ENCODE assay signal across 27 cellular contexts in the genomic region with DNA sequence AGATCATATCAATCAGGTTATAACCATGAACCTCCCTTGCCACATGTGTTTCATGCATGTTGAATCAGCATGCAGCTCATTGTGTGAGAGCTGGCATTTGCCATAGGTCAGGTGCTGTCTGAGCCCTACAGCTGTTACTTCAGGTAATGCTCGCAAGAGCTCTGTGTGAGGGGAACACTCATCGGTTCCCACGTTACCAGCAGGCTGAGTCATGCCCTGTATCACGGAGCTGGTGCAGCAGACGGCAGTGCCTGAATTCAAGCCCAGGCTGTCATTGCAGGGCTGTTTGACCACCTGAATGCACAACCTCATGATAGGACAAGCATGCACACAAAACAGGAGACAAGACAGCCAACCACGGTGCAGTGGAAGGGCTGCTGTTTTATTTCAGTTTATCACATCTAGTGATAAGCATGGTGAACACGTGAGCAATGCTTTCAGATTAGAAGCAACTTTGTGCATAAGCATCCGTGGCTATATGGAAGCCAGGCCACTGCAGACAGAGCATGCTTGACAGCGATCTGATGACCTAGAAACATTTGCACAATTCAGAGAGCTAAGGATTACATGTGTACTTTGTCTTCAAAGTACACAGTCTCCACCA. TPM values are rescaled to one million over a fixed set of nuclear protein-coding genes. Genes with fewer than 3 reads are reported as not detected.
DNase-seq lines count a peak whose midpoint lies in the region; ATAC-seq, FAIRE-seq and TF ChIP-seq lines count a peak whose summit lies in the region.
"Had no signal": no experiment of that assay in that cellular context is flagged by ENCODE, and none has a peak within 500 bp of the region (broad histone marks: within the 10 kb centered on the region; RNA-seq: fewer than 3 reads in every experiment).

No MANE protein-coding gene starts in this region.

- H2AK9ac ChIP-seq in IMR-90 (replicated peaks; ENCODE audit: low read depth, low read length, poor library complexity) = no peak overlapping the region

- TF ChIP-seq CTCF in A549 (IDR thresholded peaks at IDR 0.05) = no peak
- TF ChIP-seq CTCF in IMR-90 (conservative IDR thresholded peaks at IDR 0.05; ENCODE audit: low read depth, low read length) = no peak

- peaks cover 82% of the 10 kb centered on the region for H3K27me3 Mint-ChIP-seq in T-helper 17 cell

- no peak overlapping the region for H3K4ac ChIP-seq in IMR-90 (ENCODE audit: low read depth, low read length)

- WGBS in A549 (ENCODE audit: missing lambda C conversion rate) = 38% methylated on average over 9 of the region's 9 CpGs
- WGBS in IMR-90 (ENCODE audit: extremely low coverage in 2 of 2, insufficient read length in 1 of 2), 2 experiments = no CpG with 5 or more reads among the region's 9 CpGs

- H3K23ac ChIP-seq in IMR-90 (ENCODE audit: low read depth, low read length) = no peak overlapping the region

- H4K5ac ChIP-seq in IMR-90 (ENCODE audit: low read depth, low read length) = no peak overlapping the region

- POLR2A ChIA-PET in A549 (lab: Yijun Ruan, JAX) (no interaction called here), IMR-90 (lab: Charles Lee; ENCODE audit: unreplicated experiment) (no interaction called here)

- peaks cover 4% of the 10 kb centered on the region; the same call in 1 of the 3 replicates for H3K9me3 ChIP-seq in A549
- H3K9me3 ChIP-seq in IMR-90 (ENCODE audit: control insufficient read depth, insufficient read depth, low read length) = peaks cover 3% of the 10 kb centered on the region; the same call in 1 of the 2 replicates
- H3K9me3 ChIP-seq in T-helper 17 cell (ENCODE audit: control insufficient read depth, low read length, poor library complexity, severe bottlenecking) = no peaks in the 10 kb centered on the region
- H3K9me3 ChIP-seq: lower lobe of right lung, SJSA1 had no signal

- H3K4me2 ChIP-seq in A549 = no peak overlapping the region
- no peak overlapping the region for H3K4me2 ChIP-seq in IMR-90 (ENCODE audit: low read depth, low read length)
- H3K4me2 ChIP-seq: PC-9 had no signal

- in situ Hi-C loops in IMR-90 (cut with MboI; ENCODE audit: low sequenced_read_pairs) = no loop called here

- H3K4me3 Mint-ChIP-seq in T-helper 17 cell = no peak overlapping the region
- H3K4me3 Mint-ChIP-seq: activated B cell treated with CpG ODN at 0.5 μM for 24 hours; activated T-cell treated with anti-CD3 and anti-CD28 coated beads, Interleukin-2, amount 50 U/mL, for 72 hours; brain; HFFc6; T-helper 2 cell treated with Interferon-gamma antibody and Interleukin-4, amounts not matched to agents 5 μg/mL and 100 μg/mL, for 36 hours had no signal

- no peak for FAIRE-seq in A549 (lab: Jason Lieb, UNC)
- FAIRE-seq in islet of Langerhans (lab: Jason Lieb, UNC) = peak; percentile 94
- FAIRE-seq: GM18507 had no signal

- no peaks in the 10 kb centered on the region for H3K4me1 ChIP-seq in A549
- H3K4me1 ChIP-seq in IMR-90 (ENCODE audit: control insufficient read depth, insufficient read depth, low read length) = peaks cover 9% of the 10 kb centered on the region; the same call in 1 of the 2 replicates
- H3K4me1 ChIP-seq: lower lobe of right lung had no signal

- H3K14ac ChIP-seq in IMR-90 (replicated peaks; ENCODE audit: low read depth, low read length) = no peak overlapping the region

- ATAC-seq in A549 (peak; percentile 45 to 49; a peak in 3 of 6 replicates), IMR-90 (ENCODE audit: low read depth) (no peak), T-helper 17 cell (no peak)
- ATAC-seq: activated naive CD4-positive, alpha-beta T cell treated with anti-CD3 and anti-CD28 coated beads, Interleukin-2, amount 50 U/mL, for 72 hours; lower lobe of right lung; sciatic nerve had no signal

- peaks cover 29% of the 10 kb centered on the region for H3K27me3 ChIP-seq in IMR-90 (ENCODE audit: control insufficient read depth, insufficient read depth, low read length)
- H3K27me3 ChIP-seq: SJSA1 had no signal

- no peak overlapping the region for H3K18ac ChIP-seq in IMR-90 (ENCODE audit: low read depth, low read length)

- H2BK20ac ChIP-seq in IMR-90 (ENCODE audit: low read depth, low read length) = no peak overlapping the region

- no peaks in the 10 kb centered on the region for H3K4me1 Mint-ChIP-seq in T-helper 17 cell

- no peak overlapping the region for H3K9ac ChIP-seq in IMR-90 (ENCODE audit: low read depth, low read length)

- no peaks in the 10 kb centered on the region for H4K20me1 ChIP-seq in IMR-90 (ENCODE audit: insufficient read depth, low read length)

- H3K36me3 Mint-ChIP-seq in T-helper 17 cell (ENCODE audit: low read depth) = peaks cover 5% of the 10 kb centered on the region
- H3K36me3 Mint-ChIP-seq: brain had no signal

- BruUV-seq in IMR-90 (replicated peaks; lab: Mats Ljungman, UMichigan) = no TSS peak

- H3K56ac ChIP-seq in IMR-90 (ENCODE audit: extremely low read depth, insufficient read depth, low read length) = no peak overlapping the region

- intact Hi-C loops in IMR-90 (cut with micrococcal nuclease) = no loop called here

- H4K91ac ChIP-seq in IMR-90 (ENCODE audit: insufficient read depth, low read depth, low read length) = no peak overlapping the region

- DNase-seq in A549 (ENCODE audit: low read depth in 1 of 2, low spot score in 1 of 2) (no peak), IMR-90 (peak; percentile 16), astrocyte of the hippocampus (ENCODE audit: low read depth, low spot score) (peak; percentile 61), NCI-H524 treated with DMSO at 0.1 percent for 48 hours (lab: John Stamatoyannopoulos, UW) (no peak), T-helper 17 cell (no peak), DMS53 (lab: John Stamatoyannopoulos, UW) (no peak), activated gamma-delta T cell treated with Interleukin-2 at 50 U/mL for 16 hours (no peak)
- DNase-seq: activated B cell treated with CpG ODN at 0.5 μM for 24 hours; cortex of kidney; DND-41; HFFc6; KBM-7; lower lobe of right lung; NCI-H1048; NCI-H2081 treated with DMSO at 0.1 percent for 48 hours; NCI-H82; PC-9; stimulated activated naive CD4-positive, alpha-beta T cell treated with Interleukin-2 at 50 U/mL for 16 hours had no signal

- no peak overlapping the region for H3K4me3 ChIP-seq in A549
- no peak overlapping the region for H3K4me3 ChIP-seq in IMR-90 (ENCODE audit: insufficient read depth, low read depth, low read length)
- H3K4me3 ChIP-seq: lower lobe of right lung, PC-9, SJSA1, tibial nerve had no signal

- H2BK15ac ChIP-seq in IMR-90 (ENCODE audit: low read depth, low read length) = no peak overlapping the region

- H2BK120ac ChIP-seq in IMR-90 (ENCODE audit: low read depth, low read length) = no peak overlapping the region

- no peaks in the 10 kb centered on the region for H3K36me3 ChIP-seq in IMR-90 (ENCODE audit: control insufficient read depth, insufficient read depth, low read length)
- H3K36me3 ChIP-seq: lower lobe of right lung, SJSA1, tibial nerve had no signal

- H3K27ac Mint-ChIP-seq in T-helper 17 cell = no peak overlapping the region
- H3K27ac Mint-ChIP-seq: activated B cell treated with CpG ODN at 0.5 μM for 24 hours; activated naive CD4-positive, alpha-beta T cell treated with anti-CD3 and anti-CD28 coated beads, Interleukin-2, amount 50 U/mL, for 72 hours; activated T-cell treated with anti-CD3 and anti-CD28 coated beads, Interleukin-2, amount 50 U/mL, for 72 hours; brain; HFFc6; T-helper 2 cell treated with Interferon-gamma antibody and Interleukin-4, amounts not matched to agents 5 μg/mL and 100 μg/mL, for 36 hours had no signal

- no peaks in the 10 kb centered on the region for H3K79me1 ChIP-seq in IMR-90 (ENCODE audit: low read depth in 1 of 2, low read length in 2 of 2)

- dilution Hi-C loops in IMR-90 (cut with HindIII; ENCODE audit: low sequenced_read_pairs, unreplicated experiment) = no loop called here

- no peaks in the 10 kb centered on the region; the same call in 1 of the 2 replicates for H3K9me1 ChIP-seq in IMR-90 (ENCODE audit: insufficient read depth, low read length)

- no peak overlapping the region for H2BK5ac ChIP-seq in IMR-90 (ENCODE audit: low read depth, low read length, poor library complexity, severe bottlenecking)

- H4K8ac ChIP-seq in IMR-90 (ENCODE audit: low read depth in 2 of 2, low read length in 2 of 2) = no peak overlapping the region

- no peak overlapping the region for H3K27ac ChIP-seq in A549
- no peak overlapping the region for H3K27ac ChIP-seq in IMR-90 (ENCODE audit: insufficient read depth, low read length)
- H3K27ac ChIP-seq: lower lobe of right lung, PC-9, SJSA1, tibial nerve had no signal

- TF ChIP-seq RAD21 in A549 (conservative IDR thresholded peaks at IDR 0.05 in 1 of 2, IDR thresholded peaks at IDR 0.05 in 1 of 2) (no peak), IMR-90 (IDR thresholded peaks at IDR 0.05; ENCODE audit: low read length) (no peak)

- no peak overlapping the region for H2AFZ ChIP-seq in IMR-90 (replicated peaks; ENCODE audit: low read length, poor library complexity)
- H2AFZ ChIP-seq: PC-9 had no signal

- no peak for TF ChIP-seq EP300 in A549 (IDR thresholded peaks at IDR 0.05)

- no peak overlapping the region for H2AK5ac ChIP-seq in IMR-90 (ENCODE audit: low read depth, low read length)

- TF ChIP-seq POLR2A in A549 (IDR thresholded peaks at IDR 0.05; ENCODE audit: low read length) (no peak), IMR-90 (IDR thresholded peaks at IDR 0.05; ENCODE audit: low read depth, low read length) (no peak)

- CTCF ChIA-PET in A549 (lab: Yijun Ruan, JAX) (interaction anchor here (1.4 to 2.6 kb wide), 2 partner anchors 33 to 66 kb away, joined by 3 to 12 read pairs; no protein-coding TSS in a partner anchor), IMR-90 (lab: Yijun Ruan, JAX) (interaction anchor here (1.0 to 1.7 kb wide), 3 partner anchors 15 to 33 kb away, joined by 4 to 5 read pairs (median 4); no protein-coding TSS in a partner anchor)

TF ChIP-seq in A549, 52 proteins besides CTCF, POLR2A, EP300 and RAD21 (continues in another document):
- no peak for TF ChIP-seq BHLHE40 (IDR thresholded peaks at IDR 0.05; ENCODE audit: low read depth, low read length)

TF ChIP-seq in IMR-90, 13 proteins besides CTCF, POLR2A, EP300 and RAD21:
- TF ChIP-seq MAFK (IDR thresholded peaks at IDR 0.05; ENCODE audit: low read depth, low read length) = no peak
- no peak for TF ChIP-seq MAZ (IDR thresholded peaks at IDR 0.05; ENCODE audit: borderline replicate concordance, low read depth, low read length)
- TF ChIP-seq CHD1 (IDR thresholded peaks at IDR 0.05; ENCODE audit: low read depth, low read length) = no peak
- no peak for TF ChIP-seq MXI1 (IDR thresholded peaks at IDR 0.05; ENCODE audit: borderline replicate concordance, low read depth, low read length)
- TF ChIP-seq SMC3 (IDR thresholded peaks at IDR 0.05; ENCODE audit: low read depth, low read length) = no peak

RNA-seq across cellular contexts. Expression of a gene that starts 56.4 kb away (rescaled TPM):
- polyA plus RNA-seq in A549 (2011; rRNA removed) (164 and 166 TPM in 2 replicates), A549 (2017; fragmentation: RNase III; extraction: RNeasy Plus Mini Kit Qiagen cat#74134 plus additional on column Dnase treatment) (273 to 329 TPM (median 279 TPM) in 3 replicates), IMR-90 (2012; rRNA removed) (223 and 249 TPM in 2 replicates)
- polyA plus RNA-seq in A549 (2012; cell fraction: cytosol; rRNA removed) = 360 and 395 TPM in 2 replicates
- polyA plus RNA-seq in A549 (2012; cell fraction: nucleus; rRNA removed) = 741 and 798 TPM in 2 replicates
- polyA minus RNA-seq in A549 (2011; rRNA and poly(A)+ RNA removed) = 130 and 164 TPM in 2 replicates
- total RNA-seq in IMR-90 (2012; rRNA removed) (281 and 294 TPM in 2 replicates), T-helper 17 cell (100 to 1,000 TPM in 1 of 2 donors, 10 to 100 TPM in 1; 76.9 to 106 TPM)
- polyA plus RNA-seq in IMR-90 (2012; cell fraction: cytosol; rRNA removed) = 173 and 244 TPM in 2 replicates
- polyA plus RNA-seq in IMR-90 (2012; cell fraction: nucleus; rRNA removed; ENCODE audit: low replicate concordance) = 276 and 335 TPM in 2 replicates

Comparison
In these comparisons a context has a peak if more than half of its experiments do, and no peak if none do; other contexts are left out.
1. ATAC-seq: peak in A549 (2 of 2); none in IMR-90 (single experiment) and T-helper 17 cell (single experiment).
2. DNase-seq: peak in IMR-90 (single experiment) and astrocyte of the hippocampus (single experiment); none in A549 (0 of 2), NCI-H524 treated with DMSO at 0.1 percent for 48 hours (single experiment), T-helper 17 cell (0 of 3), DMS53 (single experiment) and activated gamma-delta T cell treated with Interleukin-2 at 50 U/mL for 16 hours (single experiment).